Comparison of ENCODE assay signal across 13 cellular contexts in genomic region chr11:57484141-57484710, GRCh38. TPM values are rescaled to one million over a fixed set of nuclear protein-coding genes. Genes with fewer than 3 reads are reported as not detected.
DNase-seq lines count a peak whose midpoint lies in the region; ATAC-seq and TF ChIP-seq lines count a peak whose summit lies in the region.
"Had no signal": no experiment of that assay in that cellular context is flagged by ENCODE, and none has a peak within 500 bp of the region (broad histone marks: within the 10 kb centered on the region; RNA-seq: fewer than 3 reads in every experiment).

No MANE protein-coding gene starts in this region.

- ATAC-seq in GM18502 (IDR thresholded peaks at IDR 0.05; ENCODE audit: poor library complexity, unreplicated experiment) (peak; percentile 68), GM21619 (IDR thresholded peaks at IDR 0.05; ENCODE audit: unreplicated experiment) (peak; percentile 50), HG03520 (IDR thresholded peaks at IDR 0.05; ENCODE audit: unreplicated experiment) (peak; percentile 36)
- no peak for ATAC-seq in stimulated activated effector memory CD8-positive, alpha-beta T cell treated with anti-CD3 and anti-CD28 coated beads, Interleukin-12 subunit alpha, Interleukin-12 subunit beta, amount 100 ng/mL, for 72 hours

- H3K36me3 ChIP-seq in vagina (peaks cover 0 to 22% of the 10 kb centered on the region in 2 donors), brain microvascular endothelial cell (replicated peaks) (no peaks in the 10 kb centered on the region)

- in situ Hi-C loops in brain microvascular endothelial cell (cut with HindIII; ENCODE audit: low pct_ligation_motif_present, low sequenced_read_pairs): no loop called here

- H3K9me3 Mint-ChIP-seq in stimulated activated effector memory CD8-positive, alpha-beta T cell treated with anti-CD3 and anti-CD28 coated beads, Interleukin-12 subunit alpha, Interleukin-12 subunit beta, amount 100 ng/mL, for 72 hours: no peaks in the 10 kb centered on the region

- H3K27ac ChIP-seq in vagina (no peak overlapping the region), brain microvascular endothelial cell (no peak overlapping the region)
- H3K27ac ChIP-seq: suprapubic skin had no signal

- intact Hi-C loops in vagina (cut with DNase I): no loop called here

- H3K27me3 ChIP-seq in vagina (no peaks in the 10 kb centered on the region), brain microvascular endothelial cell (replicated peaks) (peaks cover 8% of the 10 kb centered on the region)

- no peak for TF ChIP-seq POLR2A in vagina (IDR thresholded peaks at IDR 0.05)

- peaks cover 7% of the 10 kb centered on the region for H3K4me1 Mint-ChIP-seq in stimulated activated effector memory CD8-positive, alpha-beta T cell treated with anti-CD3 and anti-CD28 coated beads, Interleukin-12 subunit alpha, Interleukin-12 subunit beta, amount 100 ng/mL, for 72 hours

- H3K4me1 ChIP-seq in vagina: peaks cover 16% of the 10 kb centered on the region

- H3K4me3 Mint-ChIP-seq in stimulated activated effector memory CD8-positive, alpha-beta T cell treated with anti-CD3 and anti-CD28 coated beads, Interleukin-12 subunit alpha, Interleukin-12 subunit beta, amount 100 ng/mL, for 72 hours: no peak overlapping the region

- DNase-seq in UCSD-AML1 (lab: John Stamatoyannopoulos, UW; ENCODE audit: unreplicated experiment) (peak; percentile 42), vagina (ENCODE audit: extremely low spot score in 2 of 2) (no peak), brain microvascular endothelial cell (no peak)
- DNase-seq in stimulated activated CD4-positive, alpha-beta T cell treated with anti-CD3 and anti-CD28 coated beads, Interleukin-4, amount 100 ng/mL, for 1 hour: no peak
- DNase-seq in stimulated activated effector memory CD8-positive, alpha-beta T cell treated with anti-CD3 and anti-CD28 coated beads, Interleukin-12 subunit alpha, Interleukin-12 subunit beta, amount 100 ng/mL, for 72 hours (ENCODE audit: low spot score in 2 of 2): no peak
- DNase-seq: activated T-cell treated with anti-CD3 and anti-CD28 coated beads, Interleukin-2, amount 50 U/mL, for 1 hour; cerebellar nuclear complex; NCI-H1092; stimulated activated CD4-positive, alpha-beta T cell treated with anti-CD3 and anti-CD28 coated beads, Interleukin-15, amount 100 ng/mL, for 24 hours had no signal

- no peaks in the 10 kb centered on the region for H3K9me3 ChIP-seq in vagina
- H3K9me3 ChIP-seq: suprapubic skin had no signal

- H3K4me3 ChIP-seq in vagina (no peak overlapping the region), brain microvascular endothelial cell (ENCODE audit: low read depth, low read length) (no peak overlapping the region)
- H3K4me3 ChIP-seq: suprapubic skin had no signal

- no peak overlapping the region for H3K27ac Mint-ChIP-seq in stimulated activated effector memory CD8-positive, alpha-beta T cell treated with anti-CD3 and anti-CD28 coated beads, Interleukin-12 subunit alpha, Interleukin-12 subunit beta, amount 100 ng/mL, for 72 hours

- peaks cover 24% of the 10 kb centered on the region for H3K36me3 Mint-ChIP-seq in stimulated activated effector memory CD8-positive, alpha-beta T cell treated with anti-CD3 and anti-CD28 coated beads, Interleukin-12 subunit alpha, Interleukin-12 subunit beta, amount 100 ng/mL, for 72 hours

- TF ChIP-seq CTCF in vagina (IDR thresholded peaks at IDR 0.05) (no peak), brain microvascular endothelial cell (IDR thresholded peaks at IDR 0.05; ENCODE audit: low read depth, low read length, missing control alignments) (no peak)

RNA-seq across cellular contexts. Expression of gene RTN4RL2, which starts 23.9 kb away (rescaled TPM):
- total RNA-seq in vagina: 2.0 TPM

RNA-seq across cellular contexts. Expression of gene SLC43A1, which starts 31.3 kb away (rescaled TPM):
- total RNA-seq in vagina: 22.6 TPM

RNA-seq across cellular contexts. Expression of gene TIMM10, which starts 46.3 kb away (rescaled TPM):
- total RNA-seq in vagina: 45.2 TPM

RNA-seq across cellular contexts. Expression of gene SMTNL1, which starts 53.2 kb away (rescaled TPM):
- total RNA-seq in vagina: not detected
- total RNA-seq: suprapubic skin had no signal

RNA-seq across cellular contexts. Expression of gene SLC43A3, which starts 57.3 kb away (rescaled TPM):
- 53.5 TPM for total RNA-seq in vagina
